ENCODE assay signal across 31 cellular contexts in the genomic region with DNA sequence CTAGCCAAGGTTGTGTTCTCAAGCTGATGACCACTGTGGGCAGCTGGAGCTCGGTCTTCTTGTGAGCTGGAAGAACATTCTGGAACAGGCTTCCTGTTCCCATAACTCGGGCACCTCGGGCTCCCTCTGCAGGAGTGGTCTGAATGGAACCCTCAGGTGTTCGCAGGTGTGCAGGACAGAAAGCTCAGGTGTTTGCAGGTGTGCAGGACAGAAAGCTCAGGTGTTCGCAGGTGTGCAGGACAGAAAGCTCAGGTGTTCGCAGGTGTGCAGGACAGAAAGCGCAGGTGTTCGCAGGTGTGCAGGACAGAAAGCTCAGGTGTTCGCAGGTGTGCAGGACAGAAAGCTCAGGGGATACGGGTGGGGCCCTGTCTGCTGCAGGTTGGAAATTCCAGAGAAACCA.
"Had no signal": no experiment of that assay in that cellular context is flagged by ENCODE, and none has a peak within 500 bp of the region (broad histone marks: within the 10 kb centered on the region; RNA-seq: fewer than 3 reads in every experiment).

No MANE protein-coding gene starts in this region.

- H3K4me3 ChIP-seq: adrenal gland, body of pancreas, cardiac muscle cell, colonic mucosa, gastroesophageal sphincter, hepatocyte, left ventricle myocardium inferior, right lobe of liver, skin epidermis, thoracic aorta, uterus had no signal

- H3K27me3 Mint-ChIP-seq: activated CD8-positive, alpha-beta memory T cell treated with anti-CD3 and anti-CD28 coated beads, Interleukin-2, amount 10 ng/mL, durations not matched to agents 7 days and 5 days; activated T-helper 17 cell treated with anti-CD3 and anti-CD28 coated beads, Interleukin-2, amount 50 U/mL, for 72 hours; progenitor cell of endocrine pancreas; stimulated activated naive CD8-positive, alpha-beta T cell treated with anti-CD3 and anti-CD28 coated beads, Interleukin-15, Interleukin-2, amounts not matched to agents 100 ng/mL and 50 ng/mL, for 24 hours; type B pancreatic cell had no signal

- H3K27ac Mint-ChIP-seq: mesothelial cell of epicardium; naive B cell; nephron progenitor cell; stimulated activated naive CD8-positive, alpha-beta T cell treated with anti-CD3 and anti-CD28 coated beads, Interleukin-15, Interleukin-2, amounts not matched to agents 100 ng/mL and 50 ng/mL, for 24 hours; type B pancreatic cell had no signal

- DNase-seq: activated CD4-positive, alpha-beta T cell treated with anti-CD3 and anti-CD28 coated beads for 1 hour; activated CD8-positive, alpha-beta memory T cell treated with anti-CD3 and anti-CD28 coated beads, Interleukin-2, amount 10 ng/mL, durations not matched to agents 7 days and 5 days; activated CD8-positive, alpha-beta T cell treated with anti-CD3 and anti-CD28 coated beads, Interleukin-2, amount 10 ng/mL, durations not matched to agents 7 days and 5 days; activated gamma-delta T cell treated with Interleukin-2 at 50 U/mL for 16 hours; aorta; body of pancreas; cerebellar nuclear complex; effector memory CD4-positive, alpha-beta T cell; islet precursor cell; left ventricle myocardium inferior; naive B cell; nephron progenitor cell; right lobe of liver; stimulated activated CD4-positive, alpha-beta T cell treated with anti-CD3 and anti-CD28 coated beads, Interleukin-12 subunit alpha, Interleukin-12 subunit beta, amount 100 ng/mL, for 4 hours; stimulated activated CD4-positive, alpha-beta T cell treated with anti-CD3 and anti-CD28 coated beads, Interleukin-4, amount 100 ng/mL, for 1 hour; uterus had no signal

- H3K36me3 Mint-ChIP-seq: activated CD8-positive, alpha-beta memory T cell treated with anti-CD3 and anti-CD28 coated beads, Interleukin-2, amount 10 ng/mL, durations not matched to agents 7 days and 5 days; activated naive CD4-positive, alpha-beta T cell treated with anti-CD3 and anti-CD28 coated beads, Interleukin-2, amount 50 U/mL, for 72 hours; mesothelial cell of epicardium; naive B cell; type B pancreatic cell; WTC11 had no signal

- H3K27ac ChIP-seq: adrenal gland, cardiac muscle cell, colonic mucosa, hepatocyte, left ventricle myocardium inferior, neutrophil, right lobe of liver, skin epidermis, thoracic aorta, uterus had no signal

- H3K4me1 ChIP-seq: adrenal gland, colonic mucosa, uterus had no signal

- H3K9me3 ChIP-seq: adrenal gland, body of pancreas, colonic mucosa, gastroesophageal sphincter, left ventricle myocardium inferior, neutrophil, right lobe of liver, thoracic aorta, uterus had no signal

- ATAC-seq: activated CD8-positive, alpha-beta T cell treated with anti-CD3 and anti-CD28 coated beads, Interleukin-2, amount 10 ng/mL, durations not matched to agents 7 days and 5 days; activated naive CD4-positive, alpha-beta T cell treated with anti-CD3 and anti-CD28 coated beads, Interleukin-2, amount 50 U/mL, for 72 hours; activated T-helper 17 cell treated with anti-CD3 and anti-CD28 coated beads, Interleukin-2, amount 50 U/mL, for 72 hours; body of pancreas; gastroesophageal sphincter; right lobe of liver; WTC11 had no signal

- H3K27me3 ChIP-seq: adrenal gland, body of pancreas, cardiac muscle cell, colonic mucosa, gastroesophageal sphincter, hepatocyte, right lobe of liver, uterus had no signal

- H3K4me1 Mint-ChIP-seq: activated T-helper 17 cell treated with anti-CD3 and anti-CD28 coated beads, Interleukin-2, amount 50 U/mL, for 72 hours had no signal

- H3K4me3 Mint-ChIP-seq: activated CD8-positive, alpha-beta memory T cell treated with anti-CD3 and anti-CD28 coated beads, Interleukin-2, amount 10 ng/mL, durations not matched to agents 7 days and 5 days; activated CD8-positive, alpha-beta T cell treated with anti-CD3 and anti-CD28 coated beads, Interleukin-2, amount 10 ng/mL, durations not matched to agents 7 days and 5 days; activated T-helper 17 cell treated with anti-CD3 and anti-CD28 coated beads, Interleukin-2, amount 50 U/mL, for 72 hours; mesothelial cell of epicardium; naive B cell; nephron progenitor cell; stimulated activated naive CD8-positive, alpha-beta T cell treated with anti-CD3 and anti-CD28 coated beads, Interleukin-15, Interleukin-2, amounts not matched to agents 100 ng/mL and 50 ng/mL, for 24 hours; type B pancreatic cell; WTC11 had no signal

- H3K36me3 ChIP-seq: adrenal gland, cardiac muscle cell, colonic mucosa, gastroesophageal sphincter, left ventricle myocardium inferior, neutrophil, right lobe of liver, thoracic aorta, uterus had no signal

- H3K9me3 Mint-ChIP-seq: activated naive CD4-positive, alpha-beta T cell treated with anti-CD3 and anti-CD28 coated beads, Interleukin-2, amount 50 U/mL, for 72 hours; activated T-helper 17 cell treated with anti-CD3 and anti-CD28 coated beads, Interleukin-2, amount 50 U/mL, for 72 hours; mesothelial cell of epicardium; naive B cell; nephron progenitor cell; stimulated activated naive CD8-positive, alpha-beta T cell treated with anti-CD3 and anti-CD28 coated beads, Interleukin-15, Interleukin-2, amounts not matched to agents 100 ng/mL and 50 ng/mL, for 24 hours; type B pancreatic cell; WTC11 had no signal
